Comparison of ENCODE assay signal across 22 cellular contexts in genomic region chr10:78225611-78226010, GRCh38.
"Had no signal": no experiment of that assay in that cellular context is flagged by ENCODE, and none has a peak within 500 bp of the region (broad histone marks: within the 10 kb centered on the region; RNA-seq: fewer than 3 reads in every experiment).

No MANE protein-coding gene starts in this region.

- DNase-seq: effector CD4-positive, alpha-beta T cell; endodermal cell; erythroblast; foreskin melanocyte; heart left ventricle; hypothalamus; kidney glomerular epithelial cell; mammary epithelial cell; naive thymus-derived CD4-positive, alpha-beta T cell; ovary; right lobe of liver; spleen; stimulated activated CD4-positive, alpha-beta T cell treated with anti-CD3 and anti-CD28 coated beads, Interleukin-15, amount 100 ng/mL, for 24 hours; stimulated activated CD4-positive, alpha-beta T cell treated with anti-CD3 and anti-CD28 coated beads, Interleukin-1b, Interleukin-23, amount 100 ng/mL, for 48 hours; stimulated activated CD4-positive, alpha-beta T cell treated with anti-CD3 and anti-CD28 coated beads, Interleukin-4, amount 100 ng/mL, for 24 hours; tibial artery; uterus had no signal

- H3K9me3 Mint-ChIP-seq: endodermal cell; stimulated activated naive CD8-positive, alpha-beta T cell treated with anti-CD3 and anti-CD28 coated beads, Interleukin-15, Interleukin-2, amounts not matched to agents 100 ng/mL and 50 ng/mL, for 24 hours had no signal

- H3K4me3 ChIP-seq: coronary artery, heart left ventricle, ovary, right lobe of liver, spleen, tibial artery, upper lobe of left lung, uterus had no signal

- H3K36me3 Mint-ChIP-seq: naive thymus-derived CD4-positive, alpha-beta T cell; stimulated activated memory B cell treated with anti-CD40 and anti-IgM and Interleukin-4, amounts not matched to agents 10 μg/mL and 1 μg/mL and 100 μg/mL, for 72 hours had no signal

- H3K36me3 ChIP-seq: heart left ventricle, ovary, right lobe of liver, spleen, tibial artery, upper lobe of left lung, uterus had no signal

- H3K4me3 Mint-ChIP-seq: endodermal cell; naive thymus-derived CD4-positive, alpha-beta T cell; stimulated activated memory B cell treated with anti-CD40 and anti-IgM and Interleukin-4, amounts not matched to agents 10 μg/mL and 1 μg/mL and 100 μg/mL, for 72 hours; stimulated activated naive CD8-positive, alpha-beta T cell treated with anti-CD3 and anti-CD28 coated beads, Interleukin-15, Interleukin-2, amounts not matched to agents 100 ng/mL and 50 ng/mL, for 24 hours had no signal

- H3K27ac Mint-ChIP-seq: endodermal cell; progenitor cell of endocrine pancreas; stimulated activated memory B cell treated with anti-CD40 and anti-IgM and Interleukin-4, amounts not matched to agents 10 μg/mL and 1 μg/mL and 100 μg/mL, for 72 hours; stimulated activated naive CD8-positive, alpha-beta T cell treated with anti-CD3 and anti-CD28 coated beads, Interleukin-15, Interleukin-2, amounts not matched to agents 100 ng/mL and 50 ng/mL, for 24 hours had no signal

- H3K4me1 ChIP-seq: heart left ventricle, right lobe of liver, spleen, tibial artery, upper lobe of left lung, uterus had no signal

- H3K27ac ChIP-seq: coronary artery, heart left ventricle, ovary, right lobe of liver, spleen, tibial artery, upper lobe of left lung, uterus had no signal

- H3K9me3 ChIP-seq: heart left ventricle, ovary, right lobe of liver, spleen, tibial artery, upper lobe of left lung, uterus had no signal

- H3K4me1 Mint-ChIP-seq: stimulated activated memory B cell treated with anti-CD40 and anti-IgM and Interleukin-4, amounts not matched to agents 10 μg/mL and 1 μg/mL and 100 μg/mL, for 72 hours had no signal

- H3K27me3 ChIP-seq: heart left ventricle, ovary, right lobe of liver, spleen, tibial artery, upper lobe of left lung, uterus had no signal
